ENCODE assay signal across 34 cellular contexts in the genomic region with DNA sequence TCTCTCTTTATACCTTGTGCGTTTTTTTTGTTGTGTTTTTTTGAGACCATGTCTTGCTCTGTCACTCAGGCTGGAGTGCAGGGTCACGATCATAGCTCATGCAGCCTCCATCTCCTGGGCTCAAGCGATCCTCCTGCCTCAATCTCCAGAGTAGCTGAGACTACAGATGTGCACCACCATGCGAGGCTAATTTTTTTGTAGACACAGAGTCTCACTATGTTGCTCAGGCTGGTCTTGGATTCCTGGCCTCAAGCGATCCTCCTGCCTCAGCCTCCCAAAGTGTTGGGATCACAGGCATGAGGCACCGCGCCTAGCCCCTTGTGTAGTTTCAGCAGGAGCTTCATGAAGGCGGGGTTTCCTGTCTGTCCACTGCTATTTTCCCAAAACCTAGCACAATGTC. TPM values are rescaled to one million over a fixed set of nuclear protein-coding genes. Genes with fewer than 3 reads are reported as not detected.
"Had no signal": no experiment of that assay in that cellular context is flagged by ENCODE, and none has a peak within 500 bp of the region (broad histone marks: within the 10 kb centered on the region; RNA-seq: fewer than 3 reads in every experiment).

No MANE protein-coding gene starts in this region.

- H3K4me1 ChIP-seq: ascending aorta, breast epithelium, esophagus muscularis mucosa, foreskin keratinocyte, gastrocnemius medialis had no signal

- H3K27ac Mint-ChIP-seq: activated CD4-positive, alpha-beta memory T cell treated with anti-CD3 and anti-CD28 coated beads, Interleukin-2, amount 10 ng/mL, durations not matched to agents 7 days and 5 days; activated naive CD4-positive, alpha-beta T cell treated with anti-CD3 and anti-CD28 coated beads, Interleukin-2, amount 50 U/mL, for 72 hours; activated naive CD8-positive, alpha-beta T cell treated with anti-CD3 and anti-CD28 coated beads, Interleukin-2, amount 10 ng/mL, durations not matched to agents 7 days and 5 days; activated T-cell treated with anti-CD3 and anti-CD28 coated beads, Interleukin-2, amount 50 U/mL, for 24 hours; activated T-cell treated with anti-CD3 and anti-CD28 coated beads, Interleukin-2, amount 50 U/mL, for 72 hours; brain; effector memory CD8-positive, alpha-beta T cell; T-helper 17 cell; T-helper 2 cell treated with Interferon-gamma antibody and Interleukin-4, amounts not matched to agents 5 μg/mL and 100 μg/mL, for 36 hours had no signal

- H3K36me3 Mint-ChIP-seq: activated naive CD4-positive, alpha-beta T cell treated with anti-CD3 and anti-CD28 coated beads, Interleukin-2, amount 10 ng/mL, durations not matched to agents 7 days and 5 days; activated naive CD4-positive, alpha-beta T cell treated with anti-CD3 and anti-CD28 coated beads, Interleukin-2, amount 50 U/mL, for 72 hours; activated naive CD8-positive, alpha-beta T cell treated with anti-CD3 and anti-CD28 coated beads, Interleukin-2, amount 10 ng/mL, durations not matched to agents 7 days and 5 days; brain had no signal

- H3K27ac ChIP-seq: ascending aorta, breast epithelium, cardiac muscle cell, esophagus muscularis mucosa, foreskin keratinocyte, gastrocnemius medialis, WERI-Rb-1 had no signal

- ATAC-seq: activated CD4-positive, CD25-positive, alpha-beta regulatory T cell treated with anti-CD3 and anti-CD28 coated beads, Interleukin-2, amount 50 U/mL, for 24 hours; activated naive CD4-positive, alpha-beta T cell treated with anti-CD3 and anti-CD28 coated beads, Interleukin-2, amount 50 U/mL, for 72 hours; activated T-cell treated with anti-CD3 and anti-CD28 coated beads, Interleukin-2, amount 50 U/mL, for 72 hours; effector memory CD8-positive, alpha-beta T cell; foreskin keratinocyte; gastrocnemius medialis; T-helper 17 cell had no signal

- DNase-seq: activated B cell treated with CpG ODN at 0.5 μM for 24 hours; activated CD4-positive, alpha-beta memory T cell treated with anti-CD3 and anti-CD28 coated beads, Interleukin-2, amount 10 ng/mL, durations not matched to agents 7 days and 5 days; activated CD4-positive, alpha-beta T cell treated with anti-CD3 and anti-CD28 coated beads for 48 hours; activated CD4-positive, alpha-beta T cell treated with anti-CD3 and anti-CD28 coated beads, Interleukin-2, amount 50 U/mL, for 4 hours; activated CD8-positive, alpha-beta memory T cell treated with anti-CD3 and anti-CD28 coated beads, Interleukin-2, amount 50 U/mL, for 48 hours; activated gamma-delta T cell; activated naive CD4-positive, alpha-beta T cell; activated naive CD4-positive, alpha-beta T cell treated with anti-CD3 and anti-CD28 coated beads, Interleukin-2, amount 10 ng/mL, durations not matched to agents 7 days and 5 days; activated naive CD8-positive, alpha-beta T cell treated with anti-CD3 and anti-CD28 coated beads, Interleukin-2, amount 10 ng/mL, durations not matched to agents 7 days and 5 days; activated T-cell treated with anti-CD3 and anti-CD28 coated beads for 4 hours; activated T-cell treated with anti-CD3 and anti-CD28 coated beads, Interleukin-2, amount 50 U/mL, for 24 hours; activated T-cell treated with anti-CD3 and anti-CD28 coated beads, Interleukin-2, amount 50 U/mL, for 72 hours; cortex of kidney; dermis blood vessel endothelial cell; effector CD4-positive, alpha-beta T cell; effector memory CD8-positive, alpha-beta T cell; erythroblast; foreskin keratinocyte; gastrocnemius medialis; glutamatergic neuron; T-helper 1 cell; T-helper 17 cell; T1000; WERI-Rb-1 had no signal

- H3K9me3 ChIP-seq: ascending aorta, breast epithelium, esophagus muscularis mucosa, gastrocnemius medialis had no signal

- FAIRE-seq: colon had no signal

- H3K9me3 Mint-ChIP-seq: activated B cell treated with CpG ODN at 0.5 μM for 24 hours; activated CD4-positive, alpha-beta memory T cell treated with anti-CD3 and anti-CD28 coated beads, Interleukin-2, amount 10 ng/mL, durations not matched to agents 7 days and 5 days; activated naive CD4-positive, alpha-beta T cell treated with anti-CD3 and anti-CD28 coated beads, Interleukin-2, amount 10 ng/mL, durations not matched to agents 7 days and 5 days; activated naive CD4-positive, alpha-beta T cell treated with anti-CD3 and anti-CD28 coated beads, Interleukin-2, amount 50 U/mL, for 72 hours; activated naive CD8-positive, alpha-beta T cell treated with anti-CD3 and anti-CD28 coated beads, Interleukin-2, amount 10 ng/mL, durations not matched to agents 7 days and 5 days; activated T-cell treated with anti-CD3 and anti-CD28 coated beads, Interleukin-2, amount 50 U/mL, for 24 hours; activated T-cell treated with anti-CD3 and anti-CD28 coated beads, Interleukin-2, amount 50 U/mL, for 72 hours; central memory CD8-positive, alpha-beta T cell; effector memory CD8-positive, alpha-beta T cell; T-helper 2 cell treated with Interferon-gamma antibody and Interleukin-4, amounts not matched to agents 5 μg/mL and 100 μg/mL, for 36 hours had no signal

- H3K4me1 Mint-ChIP-seq: activated CD4-positive, alpha-beta memory T cell treated with anti-CD3 and anti-CD28 coated beads, Interleukin-2, amount 10 ng/mL, durations not matched to agents 7 days and 5 days; activated naive CD4-positive, alpha-beta T cell treated with anti-CD3 and anti-CD28 coated beads, Interleukin-2, amount 10 ng/mL, durations not matched to agents 7 days and 5 days; central memory CD8-positive, alpha-beta T cell had no signal

- H3K27me3 ChIP-seq: ascending aorta, breast epithelium, cardiac muscle cell had no signal

- H3K4me3 ChIP-seq: ascending aorta, breast epithelium, cardiac muscle cell, esophagus muscularis mucosa, gastrocnemius medialis had no signal

- H3K36me3 ChIP-seq: ascending aorta, breast epithelium, cardiac muscle cell, esophagus muscularis mucosa, gastrocnemius medialis, WERI-Rb-1 had no signal

- H3K4me3 Mint-ChIP-seq: activated B cell treated with CpG ODN at 0.5 μM for 24 hours; activated CD4-positive, alpha-beta memory T cell treated with anti-CD3 and anti-CD28 coated beads, Interleukin-2, amount 10 ng/mL, durations not matched to agents 7 days and 5 days; activated naive CD4-positive, alpha-beta T cell treated with anti-CD3 and anti-CD28 coated beads, Interleukin-2, amount 10 ng/mL, durations not matched to agents 7 days and 5 days; activated naive CD8-positive, alpha-beta T cell treated with anti-CD3 and anti-CD28 coated beads, Interleukin-2, amount 10 ng/mL, durations not matched to agents 7 days and 5 days; activated T-cell treated with anti-CD3 and anti-CD28 coated beads, Interleukin-2, amount 50 U/mL, for 24 hours; activated T-cell treated with anti-CD3 and anti-CD28 coated beads, Interleukin-2, amount 50 U/mL, for 72 hours; brain; central memory CD8-positive, alpha-beta T cell; effector memory CD8-positive, alpha-beta T cell; T-helper 17 cell; T-helper 2 cell treated with Interferon-gamma antibody and Interleukin-4, amounts not matched to agents 5 μg/mL and 100 μg/mL, for 36 hours had no signal

RNA-seq across cellular contexts. Expression of a gene that starts 43.4 kb away (rescaled TPM):
- total RNA-seq: activated CD4-positive, alpha-beta memory T cell treated with anti-CD3 and anti-CD28 coated beads, Interleukin-2, amount 10 ng/mL, durations not matched to agents 7 days and 5 days; activated naive CD8-positive, alpha-beta T cell treated with anti-CD3 and anti-CD28 coated beads, Interleukin-2, amount 10 ng/mL, durations not matched to agents 7 days and 5 days; activated T-cell treated with anti-CD3 and anti-CD28 coated beads, Interleukin-2, amount 50 U/mL, for 72 hours; ascending aorta; breast epithelium; dermis blood vessel endothelial cell; esophagus muscularis mucosa; foreskin keratinocyte; gastrocnemius medialis; T-helper 17 cell had no signal
- polyA plus RNA-seq: cardiac muscle cell, foreskin keratinocyte had no signal

RNA-seq across cellular contexts. Expression of a gene that starts 54.1 kb away (rescaled TPM):
- total RNA-seq: activated CD4-positive, alpha-beta memory T cell treated with anti-CD3 and anti-CD28 coated beads, Interleukin-2, amount 10 ng/mL, durations not matched to agents 7 days and 5 days; activated naive CD4-positive, alpha-beta T cell treated with anti-CD3 and anti-CD28 coated beads, Interleukin-2, amount 50 U/mL, for 72 hours; activated naive CD8-positive, alpha-beta T cell treated with anti-CD3 and anti-CD28 coated beads, Interleukin-2, amount 10 ng/mL, durations not matched to agents 7 days and 5 days; activated T-cell treated with anti-CD3 and anti-CD28 coated beads, Interleukin-2, amount 50 U/mL, for 72 hours; ascending aorta; dermis blood vessel endothelial cell; foreskin keratinocyte; gastrocnemius medialis; T-helper 17 cell had no signal
- polyA plus RNA-seq: foreskin keratinocyte had no signal

RNA-seq across cellular contexts. Expression of a gene that starts 54.2 kb away (rescaled TPM):
- total RNA-seq: activated CD4-positive, alpha-beta memory T cell treated with anti-CD3 and anti-CD28 coated beads, Interleukin-2, amount 10 ng/mL, durations not matched to agents 7 days and 5 days; activated naive CD4-positive, alpha-beta T cell treated with anti-CD3 and anti-CD28 coated beads, Interleukin-2, amount 50 U/mL, for 72 hours; activated naive CD8-positive, alpha-beta T cell treated with anti-CD3 and anti-CD28 coated beads, Interleukin-2, amount 10 ng/mL, durations not matched to agents 7 days and 5 days; activated T-cell treated with anti-CD3 and anti-CD28 coated beads, Interleukin-2, amount 50 U/mL, for 72 hours; foreskin keratinocyte; T-helper 17 cell had no signal
- polyA plus RNA-seq: foreskin keratinocyte had no signal
